ENCODE assay signal across 1 cellular context in the genomic region with DNA sequence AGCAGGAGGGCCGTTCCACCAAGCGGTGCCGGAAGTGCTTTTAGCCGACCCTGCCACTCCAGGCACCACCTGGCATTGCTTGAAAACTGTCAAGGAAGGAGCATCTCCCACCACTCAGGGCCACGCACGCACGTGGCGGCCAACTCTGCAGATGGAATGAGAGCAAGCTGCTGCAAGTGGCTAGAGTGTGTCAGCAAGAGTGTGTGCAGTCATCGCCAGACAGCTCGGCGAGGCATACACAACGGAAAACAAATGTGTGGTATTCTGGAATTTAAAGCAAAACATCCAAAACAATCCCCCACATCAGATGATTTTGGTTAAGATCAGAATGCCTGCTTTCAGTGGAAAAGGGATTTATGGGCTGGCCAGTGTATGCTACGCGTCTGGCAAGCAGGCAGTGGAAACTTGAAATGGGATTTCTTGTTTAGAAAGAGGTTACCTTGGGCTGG.
TF ChIP-seq lines count a peak whose summit lies in the region.

No MANE protein-coding gene starts in this region.

TF ChIP-seq in WTC11, 78 proteins besides CTCF, POLR2A, EP300 and RAD21 (continued from another document):
- TF ChIP-seq, protein P1, sequence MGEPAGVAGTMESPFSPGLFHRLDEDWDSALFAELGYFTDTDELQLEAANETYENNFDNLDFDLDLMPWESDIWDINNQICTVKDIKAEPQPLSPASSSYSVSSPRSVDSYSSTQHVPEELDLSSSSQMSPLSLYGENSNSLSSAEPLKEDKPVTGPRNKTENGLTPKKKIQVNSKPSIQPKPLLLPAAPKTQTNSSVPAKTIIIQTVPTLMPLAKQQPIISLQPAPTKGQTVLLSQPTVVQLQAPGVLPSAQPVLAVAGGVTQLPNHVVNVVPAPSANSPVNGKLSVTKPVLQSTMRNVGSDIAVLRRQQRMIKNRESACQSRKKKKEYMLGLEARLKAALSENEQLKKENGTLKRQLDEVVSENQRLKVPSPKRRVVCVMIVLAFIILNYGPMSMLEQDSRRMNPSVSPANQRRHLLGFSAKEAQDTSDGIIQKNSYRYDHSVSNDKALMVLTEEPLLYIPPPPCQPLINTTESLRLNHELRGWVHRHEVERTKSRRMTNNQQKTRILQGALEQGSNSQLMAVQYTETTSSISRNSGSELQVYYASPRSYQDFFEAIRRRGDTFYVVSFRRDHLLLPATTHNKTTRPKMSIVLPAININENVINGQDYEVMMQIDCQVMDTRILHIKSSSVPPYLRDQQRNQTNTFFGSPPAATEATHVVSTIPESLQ (CRISPR knock-in tag; IDR thresholded peaks at IDR 0.05), result no peak
- TF ChIP-seq, protein P2, sequence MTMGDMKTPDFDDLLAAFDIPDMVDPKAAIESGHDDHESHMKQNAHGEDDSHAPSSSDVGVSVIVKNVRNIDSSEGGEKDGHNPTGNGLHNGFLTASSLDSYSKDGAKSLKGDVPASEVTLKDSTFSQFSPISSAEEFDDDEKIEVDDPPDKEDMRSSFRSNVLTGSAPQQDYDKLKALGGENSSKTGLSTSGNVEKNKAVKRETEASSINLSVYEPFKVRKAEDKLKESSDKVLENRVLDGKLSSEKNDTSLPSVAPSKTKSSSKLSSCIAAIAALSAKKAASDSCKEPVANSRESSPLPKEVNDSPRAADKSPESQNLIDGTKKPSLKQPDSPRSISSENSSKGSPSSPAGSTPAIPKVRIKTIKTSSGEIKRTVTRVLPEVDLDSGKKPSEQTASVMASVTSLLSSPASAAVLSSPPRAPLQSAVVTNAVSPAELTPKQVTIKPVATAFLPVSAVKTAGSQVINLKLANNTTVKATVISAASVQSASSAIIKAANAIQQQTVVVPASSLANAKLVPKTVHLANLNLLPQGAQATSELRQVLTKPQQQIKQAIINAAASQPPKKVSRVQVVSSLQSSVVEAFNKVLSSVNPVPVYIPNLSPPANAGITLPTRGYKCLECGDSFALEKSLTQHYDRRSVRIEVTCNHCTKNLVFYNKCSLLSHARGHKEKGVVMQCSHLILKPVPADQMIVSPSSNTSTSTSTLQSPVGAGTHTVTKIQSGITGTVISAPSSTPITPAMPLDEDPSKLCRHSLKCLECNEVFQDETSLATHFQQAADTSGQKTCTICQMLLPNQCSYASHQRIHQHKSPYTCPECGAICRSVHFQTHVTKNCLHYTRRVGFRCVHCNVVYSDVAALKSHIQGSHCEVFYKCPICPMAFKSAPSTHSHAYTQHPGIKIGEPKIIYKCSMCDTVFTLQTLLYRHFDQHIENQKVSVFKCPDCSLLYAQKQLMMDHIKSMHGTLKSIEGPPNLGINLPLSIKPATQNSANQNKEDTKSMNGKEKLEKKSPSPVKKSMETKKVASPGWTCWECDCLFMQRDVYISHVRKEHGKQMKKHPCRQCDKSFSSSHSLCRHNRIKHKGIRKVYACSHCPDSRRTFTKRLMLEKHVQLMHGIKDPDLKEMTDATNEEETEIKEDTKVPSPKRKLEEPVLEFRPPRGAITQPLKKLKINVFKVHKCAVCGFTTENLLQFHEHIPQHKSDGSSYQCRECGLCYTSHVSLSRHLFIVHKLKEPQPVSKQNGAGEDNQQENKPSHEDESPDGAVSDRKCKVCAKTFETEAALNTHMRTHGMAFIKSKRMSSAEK (CRISPR knock-in tag; IDR thresholded peaks at IDR 0.05; ENCODE audit: borderline replicate concordance), result no peak
- TF ChIP-seq FOXJ3 (CRISPR knock-in tag; IDR thresholded peaks at IDR 0.05; ENCODE audit: borderline replicate concordance) (no peak), FOXP1 (CRISPR knock-in tag; IDR thresholded peaks at IDR 0.05; ENCODE audit: borderline replicate concordance) (no peak), IRF2 (CRISPR knock-in tag; IDR thresholded peaks at IDR 0.05; ENCODE audit: borderline replicate concordance, low read depth) (no peak), ESRRA (CRISPR knock-in tag; IDR thresholded peaks at IDR 0.05; ENCODE audit: borderline replicate concordance) (no peak), SMAD3 (CRISPR knock-in tag; IDR thresholded peaks at IDR 0.05; ENCODE audit: borderline replicate concordance) (no peak), MXD4 (CRISPR knock-in tag; IDR thresholded peaks at IDR 0.05; ENCODE audit: borderline replicate concordance) (no peak)
- TF ChIP-seq, protein P3, sequence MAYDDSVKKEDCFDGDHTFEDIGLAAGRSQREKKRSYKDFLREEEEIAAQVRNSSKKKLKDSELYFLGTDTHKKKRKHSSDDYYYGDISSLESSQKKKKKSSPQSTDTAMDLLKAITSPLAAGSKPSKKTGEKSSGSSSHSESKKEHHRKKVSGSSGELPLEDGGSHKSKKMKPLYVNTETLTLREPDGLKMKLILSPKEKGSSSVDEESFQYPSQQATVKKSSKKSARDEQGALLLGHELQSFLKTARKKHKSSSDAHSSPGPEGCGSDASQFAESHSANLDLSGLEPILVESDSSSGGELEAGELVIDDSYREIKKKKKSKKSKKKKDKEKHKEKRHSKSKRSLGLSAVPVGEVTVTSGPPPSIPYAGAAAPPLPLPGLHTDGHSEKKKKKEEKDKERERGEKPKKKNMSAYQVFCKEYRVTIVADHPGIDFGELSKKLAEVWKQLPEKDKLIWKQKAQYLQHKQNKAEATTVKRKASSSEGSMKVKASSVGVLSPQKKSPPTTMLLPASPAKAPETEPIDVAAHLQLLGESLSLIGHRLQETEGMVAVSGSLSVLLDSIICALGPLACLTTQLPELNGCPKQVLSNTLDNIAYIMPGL (CRISPR knock-in tag; IDR thresholded peaks at IDR 0.05), result no peak
